12 cellular contexts compared by ENCODE assay signal in genomic region chr1:169491845-169492281, GRCh38.
DNase-seq lines count a peak whose midpoint lies in the region; ATAC-seq lines count a peak whose summit lies in the region.
"Had no signal": no experiment of that assay in that cellular context is flagged by ENCODE, and none has a peak within 500 bp of the region (broad histone marks: within the 10 kb centered on the region; RNA-seq: fewer than 3 reads in every experiment).

No MANE protein-coding gene starts in this region.

- no peaks in the 10 kb centered on the region for H3K27me3 Mint-ChIP-seq in T-helper 2 cell treated with Interferon-gamma antibody and Interleukin-4, amounts not matched to agents 5 μg/mL and 100 μg/mL, for 36 hours (ENCODE audit: low read depth)

- no peaks in the 10 kb centered on the region for H3K36me3 Mint-ChIP-seq in T-helper 2 cell treated with Interferon-gamma antibody and Interleukin-4, amounts not matched to agents 5 μg/mL and 100 μg/mL, for 36 hours (ENCODE audit: low read depth)

- peak; percentile 61 for DNase-seq in T-helper 2 cell treated with Interferon-gamma antibody and Interleukin-4, amounts not matched to agents 5 μg/mL and 100 μg/mL, for 36 hours (ENCODE audit: low spot score)
- DNase-seq in stimulated activated CD4-positive, alpha-beta T cell treated with anti-CD3 and anti-CD28 coated beads, Interleukin-15, amount 100 ng/mL, for 24 hours: peak; percentile 49
- DNase-seq in effector CD4-positive, alpha-beta T cell: no peak
- DNase-seq in NCI-H345 (lab: John Stamatoyannopoulos, UW) (no peak), cortex of kidney (lab: John Stamatoyannopoulos, UW) (no peak), cerebellar nuclear complex (lab: John Stamatoyannopoulos, UW) (no peak)
- DNase-seq: HFFc6, hippocampal formation, NCI-H2081 treated with DMSO at 0.1 percent for 48 hours had no signal

- H3K27ac Mint-ChIP-seq in T-helper 2 cell treated with Interferon-gamma antibody and Interleukin-4, amounts not matched to agents 5 μg/mL and 100 μg/mL, for 36 hours: no peak overlapping the region
- H3K27ac Mint-ChIP-seq: HFFc6 had no signal

- H3K9me3 Mint-ChIP-seq in T-helper 2 cell treated with Interferon-gamma antibody and Interleukin-4, amounts not matched to agents 5 μg/mL and 100 μg/mL, for 36 hours: no peaks in the 10 kb centered on the region
- H3K9me3 Mint-ChIP-seq: HFFc6, neural crest cell had no signal

- peaks cover 23% of the 10 kb centered on the region for H3K4me1 Mint-ChIP-seq in T-helper 2 cell treated with Interferon-gamma antibody and Interleukin-4, amounts not matched to agents 5 μg/mL and 100 μg/mL, for 36 hours (ENCODE audit: low read depth)

- no peak overlapping the region for H3K4me3 Mint-ChIP-seq in T-helper 2 cell treated with Interferon-gamma antibody and Interleukin-4, amounts not matched to agents 5 μg/mL and 100 μg/mL, for 36 hours
- H3K4me3 Mint-ChIP-seq: HFFc6, neural crest cell had no signal

- ATAC-seq in GM19328 (IDR thresholded peaks at IDR 0.05; ENCODE audit: unreplicated experiment): peak; percentile 57
- peak; percentile 73 for ATAC-seq in HG02642 (IDR thresholded peaks at IDR 0.05; ENCODE audit: poor library complexity, unreplicated experiment)

Comparison
In these comparisons a context has a peak if more than half of its experiments do, and no peak if none do; other contexts are left out.
1. DNase-seq: peak in T-helper 2 cell treated with Interferon-gamma antibody and Interleukin-4, amounts not matched to agents 5 μg/mL and 100 μg/mL, for 36 hours (single experiment) and stimulated activated CD4-positive, alpha-beta T cell treated with anti-CD3 and anti-CD28 coated beads, Interleukin-15, amount 100 ng/mL, for 24 hours (single experiment); none in effector CD4-positive, alpha-beta T cell (single experiment), NCI-H345 (single experiment), cortex of kidney (single experiment) and cerebellar nuclear complex (0 of 2).